Comparison of ENCODE assay signal across 15 cellular contexts in genomic region chr10:9211228-9211627, GRCh38.
DNase-seq lines count a peak whose midpoint lies in the region; ATAC-seq and TF ChIP-seq lines count a peak whose summit lies in the region.
"Had no signal": no experiment of that assay in that cellular context is flagged by ENCODE, and none has a peak within 500 bp of the region (broad histone marks: within the 10 kb centered on the region; RNA-seq: fewer than 3 reads in every experiment).

No MANE protein-coding gene starts in this region.

- TF ChIP-seq POLR2A in suprapubic skin (IDR thresholded peaks at IDR 0.05) = no peak

- no peaks in the 10 kb centered on the region for H3K9me3 ChIP-seq in suprapubic skin

- H3K27me3 Mint-ChIP-seq in endothelial cell (ENCODE audit: unreplicated experiment) = peaks cover 1% of the 10 kb centered on the region
- peaks cover 77% of the 10 kb centered on the region for H3K27me3 Mint-ChIP-seq in neural crest cell (ENCODE audit: low read depth)
- H3K27me3 Mint-ChIP-seq in activated T-helper 2 cell treated with anti-CD3 and anti-CD28 coated beads, Interferon-gamma antibody, Interleukin-2, Interleukin-4, amounts not matched to agents 10 μg/mL and 5 μg/mL and 100 μg/mL, durations not matched to agents 14 hours and 24 hours and 36 hours (ENCODE audit: low read depth) = no peaks in the 10 kb centered on the region

- no peak overlapping the region for H3K27ac ChIP-seq in suprapubic skin
- H3K27ac ChIP-seq: SK-N-MC had no signal

- no peak overlapping the region for H3K27ac Mint-ChIP-seq in endothelial cell (ENCODE audit: unreplicated experiment)
- H3K27ac Mint-ChIP-seq in neural crest cell (ENCODE audit: unreplicated experiment) = no peak overlapping the region
- H3K27ac Mint-ChIP-seq in activated T-helper 2 cell treated with anti-CD3 and anti-CD28 coated beads, Interferon-gamma antibody, Interleukin-2, Interleukin-4, amounts not matched to agents 10 μg/mL and 5 μg/mL and 100 μg/mL, durations not matched to agents 14 hours and 24 hours and 36 hours = no peak overlapping the region
- H3K27ac Mint-ChIP-seq: activated T-helper 1 cell treated with anti-CD3 and anti-CD28 coated beads, Interleukin-12 subunit alpha, Interleukin-12 subunit beta, Interleukin-2, Interleukin-4 antibody, amounts not matched to agents 30 ng/mL and 10 ng/mL and 1 ng/mL, durations not matched to agents 14 hours and 24 hours and 36 hours; stimulated activated naive CD8-positive, alpha-beta T cell treated with anti-CD3 and anti-CD28 coated beads, Interleukin-15, Interleukin-2, amounts not matched to agents 100 ng/mL and 50 ng/mL, for 24 hours had no signal

- TF ChIP-seq EP300 in suprapubic skin (IDR thresholded peaks at IDR 0.05) = no peak

- H3K27me3 ChIP-seq in suprapubic skin = peaks cover 2% of the 10 kb centered on the region

- H3K9me3 Mint-ChIP-seq in endothelial cell (ENCODE audit: unreplicated experiment) (no peaks in the 10 kb centered on the region), neural crest cell (no peaks in the 10 kb centered on the region)
- H3K9me3 Mint-ChIP-seq in activated T-helper 2 cell treated with anti-CD3 and anti-CD28 coated beads, Interferon-gamma antibody, Interleukin-2, Interleukin-4, amounts not matched to agents 10 μg/mL and 5 μg/mL and 100 μg/mL, durations not matched to agents 14 hours and 24 hours and 36 hours = no peaks in the 10 kb centered on the region
- H3K9me3 Mint-ChIP-seq: activated T-helper 1 cell treated with anti-CD3 and anti-CD28 coated beads, Interleukin-12 subunit alpha, Interleukin-12 subunit beta, Interleukin-2, Interleukin-4 antibody, amounts not matched to agents 30 ng/mL and 10 ng/mL and 1 ng/mL, durations not matched to agents 14 hours and 24 hours and 36 hours; stimulated activated naive CD8-positive, alpha-beta T cell treated with anti-CD3 and anti-CD28 coated beads, Interleukin-15, Interleukin-2, amounts not matched to agents 100 ng/mL and 50 ng/mL, for 24 hours had no signal

- H3K36me3 ChIP-seq in suprapubic skin = no peaks in the 10 kb centered on the region

- intact Hi-C loops in activated T-helper 2 cell treated with anti-CD3 and anti-CD28 coated beads, Interferon-gamma antibody, Interleukin-2, Interleukin-4, amounts not matched to agents 10 μg/mL and 5 μg/mL and 100 μg/mL, durations not matched to agents 14 hours and 24 hours and 36 hours (cut with micrococcal nuclease) = no loop called here

- WGBS in suprapubic skin = 54% methylated on average over 2 of the region's 2 CpGs

- H3K4me3 Mint-ChIP-seq in endothelial cell (ENCODE audit: unreplicated experiment) (no peak overlapping the region), neural crest cell (no peak overlapping the region)
- no peak overlapping the region for H3K4me3 Mint-ChIP-seq in activated T-helper 2 cell treated with anti-CD3 and anti-CD28 coated beads, Interferon-gamma antibody, Interleukin-2, Interleukin-4, amounts not matched to agents 10 μg/mL and 5 μg/mL and 100 μg/mL, durations not matched to agents 14 hours and 24 hours and 36 hours (ENCODE audit: low read depth)
- H3K4me3 Mint-ChIP-seq: activated T-helper 1 cell treated with anti-CD3 and anti-CD28 coated beads, Interleukin-12 subunit alpha, Interleukin-12 subunit beta, Interleukin-2, Interleukin-4 antibody, amounts not matched to agents 30 ng/mL and 10 ng/mL and 1 ng/mL, durations not matched to agents 14 hours and 24 hours and 36 hours; stimulated activated naive CD8-positive, alpha-beta T cell treated with anti-CD3 and anti-CD28 coated beads, Interleukin-15, Interleukin-2, amounts not matched to agents 100 ng/mL and 50 ng/mL, for 24 hours had no signal

- peaks cover 10% of the 10 kb centered on the region for H3K4me1 Mint-ChIP-seq in endothelial cell (ENCODE audit: unreplicated experiment)
- no peaks in the 10 kb centered on the region for H3K4me1 Mint-ChIP-seq in neural crest cell
- peaks cover 19% of the 10 kb centered on the region for H3K4me1 Mint-ChIP-seq in activated T-helper 2 cell treated with anti-CD3 and anti-CD28 coated beads, Interferon-gamma antibody, Interleukin-2, Interleukin-4, amounts not matched to agents 10 μg/mL and 5 μg/mL and 100 μg/mL, durations not matched to agents 14 hours and 24 hours and 36 hours (ENCODE audit: low read depth)

- ATAC-seq in HG03280 (IDR thresholded peaks at IDR 0.05; ENCODE audit: unreplicated experiment) = no peak
- ATAC-seq in HG03439 (IDR thresholded peaks at IDR 0.05; ENCODE audit: unreplicated experiment) = no peak

- TF ChIP-seq CTCF in endothelial cell (IDR thresholded peaks at IDR 0.05; ENCODE audit: unreplicated experiment) = peak; percentile 32
- TF ChIP-seq CTCF in neural crest cell (conservative IDR thresholded peaks at IDR 0.05) = peak; percentile 54
- no peak for TF ChIP-seq CTCF in suprapubic skin (IDR thresholded peaks at IDR 0.05)

- peaks cover 3% of the 10 kb centered on the region for H3K4me1 ChIP-seq in suprapubic skin

- H3K36me3 Mint-ChIP-seq in endothelial cell (ENCODE audit: low read depth, unreplicated experiment) (no peaks in the 10 kb centered on the region), neural crest cell (ENCODE audit: low read depth) (no peaks in the 10 kb centered on the region)
- H3K36me3 Mint-ChIP-seq in activated T-helper 2 cell treated with anti-CD3 and anti-CD28 coated beads, Interferon-gamma antibody, Interleukin-2, Interleukin-4, amounts not matched to agents 10 μg/mL and 5 μg/mL and 100 μg/mL, durations not matched to agents 14 hours and 24 hours and 36 hours (ENCODE audit: low read depth) = no peaks in the 10 kb centered on the region

- DNase-seq in GM03348 (ENCODE audit: low spot score) (peak; percentile 12), OCI-M1 (lab: John Stamatoyannopoulos, UW) (peak; percentile 18), endothelial cell (ENCODE audit: low spot score) (no peak), neural crest cell (ENCODE audit: low read depth, low spot score) (no peak), suprapubic skin (ENCODE audit: low spot score in 2 of 2) (no peak)
- DNase-seq in activated T-helper 2 cell treated with anti-CD3 and anti-CD28 coated beads, Interferon-gamma antibody, Interleukin-2, Interleukin-4, amounts not matched to agents 10 μg/mL and 5 μg/mL and 100 μg/mL, durations not matched to agents 14 hours and 24 hours and 36 hours (ENCODE audit: low spot score) = no peak
- DNase-seq: activated CD4-positive, alpha-beta T cell treated with anti-CD3 and anti-CD28 coated beads for 1 hour; NCI-H1105; NCI-H524 treated with DMSO at 0.1 percent for 48 hours; stimulated activated CD4-positive, alpha-beta T cell treated with anti-CD3 and anti-CD28 coated beads, Interleukin-4, amount 100 ng/mL, for 1 hour had no signal

- no peak overlapping the region for H3K4me3 ChIP-seq in suprapubic skin
- H3K4me3 ChIP-seq: SK-N-MC had no signal

Comparison
In these comparisons a context has a peak if more than half of its experiments do, and no peak if none do; other contexts are left out.
1. DNase-seq: peak in GM03348 (single experiment) and OCI-M1 (single experiment); none in endothelial cell (single experiment), neural crest cell (single experiment), suprapubic skin (0 of 2) and activated T-helper 2 cell treated with anti-CD3 and anti-CD28 coated beads, Interferon-gamma antibody, Interleukin-2, Interleukin-4, amounts not matched to agents 10 μg/mL and 5 μg/mL and 100 μg/mL, durations not matched to agents 14 hours and 24 hours and 36 hours (single experiment).
2. CTCF ChIP-seq: peak in endothelial cell (single experiment) and neural crest cell (single experiment); none in suprapubic skin (0 of 2).